In genomic region chr1:40036574-40036973, GRCh38 we compare ENCODE assay signal across 8 cellular contexts. TPM values are rescaled to one million over a fixed set of nuclear protein-coding genes. Genes with fewer than 3 reads are reported as not detected.
DNase-seq lines count a peak whose midpoint lies in the region; ATAC-seq and TF ChIP-seq lines count a peak whose summit lies in the region.

No MANE protein-coding gene starts in this region.

- TF ChIP-seq EP300 in upper lobe of left lung (IDR thresholded peaks at IDR 0.05) = no peak

- 43 to 49% methylated on average over 4 of the region's 4 CpGs for WGBS in upper lobe of left lung, 2 donors

- H3K4me3 ChIP-seq in upper lobe of left lung = no peak overlapping the region

- H3K27me3 ChIP-seq in upper lobe of left lung = no peaks in the 10 kb centered on the region

- H3K36me3 ChIP-seq in upper lobe of left lung = no peaks in the 10 kb centered on the region

- H3K27ac ChIP-seq in upper lobe of left lung = peak overlapping the region in 3 of 4 donors; percentile 1 to 41 (median 27)

- TF ChIP-seq CTCF in upper lobe of left lung (IDR thresholded peaks at IDR 0.05) = no peak

- peak; percentile 28 to 34 for DNase-seq in NOMO-1 (lab: John Stamatoyannopoulos, UW; ENCODE audit: unreplicated experiment in 2 of 2)
- DNase-seq in NOMO-1 treated with dmso at 0.1 percent for 144 hours (lab: John Stamatoyannopoulos, UW; ENCODE audit: unreplicated experiment) = no peak
- peak; percentile 91 for DNase-seq in astrocyte of the hippocampus (ENCODE audit: low read depth, low spot score)
- peak; percentile 90 for DNase-seq in iris pigment epithelial cell (ENCODE audit: low read depth)
- no peak for DNase-seq in upper lobe of left lung
- no peak for DNase-seq in activated gamma-delta T cell treated with Interleukin-2 at 50 U/mL for 16 hours

- H3K9me3 ChIP-seq in upper lobe of left lung = no peaks in the 10 kb centered on the region

- H3K4me1 ChIP-seq in upper lobe of left lung = peaks cover 23 to 32% (median 28%) of the 10 kb centered on the region in 4 donors

- ATAC-seq in upper lobe of left lung (ENCODE audit: low FRiP score in 2 of 2) (peak in 1 of 2 donors; percentile 5), HG03280 (IDR thresholded peaks at IDR 0.05; ENCODE audit: unreplicated experiment) (no peak), GM21529 (IDR thresholded peaks at IDR 0.05; ENCODE audit: unreplicated experiment) (no peak)

- TF ChIP-seq POLR2A in upper lobe of left lung (IDR thresholded peaks at IDR 0.05) = no peak

RNA-seq across cellular contexts. Expression of gene CAP1, which starts 4.0 kb away (rescaled TPM):
- total RNA-seq in upper lobe of left lung = 100 to 1,000 TPM; 113 to 502 (median 245) TPM

Comparison
In these comparisons a context has a peak if more than half of its experiments do, and no peak if none do; other contexts are left out.
1. DNase-seq: peak in NOMO-1 (2 of 2), astrocyte of the hippocampus (single experiment) and iris pigment epithelial cell (single experiment); none in NOMO-1 treated with dmso at 0.1 percent for 144 hours (single experiment), upper lobe of left lung (0 of 2) and activated gamma-delta T cell treated with Interleukin-2 at 50 U/mL for 16 hours (single experiment).